ENCODE assay signal across 8 cellular contexts in the genomic region with DNA sequence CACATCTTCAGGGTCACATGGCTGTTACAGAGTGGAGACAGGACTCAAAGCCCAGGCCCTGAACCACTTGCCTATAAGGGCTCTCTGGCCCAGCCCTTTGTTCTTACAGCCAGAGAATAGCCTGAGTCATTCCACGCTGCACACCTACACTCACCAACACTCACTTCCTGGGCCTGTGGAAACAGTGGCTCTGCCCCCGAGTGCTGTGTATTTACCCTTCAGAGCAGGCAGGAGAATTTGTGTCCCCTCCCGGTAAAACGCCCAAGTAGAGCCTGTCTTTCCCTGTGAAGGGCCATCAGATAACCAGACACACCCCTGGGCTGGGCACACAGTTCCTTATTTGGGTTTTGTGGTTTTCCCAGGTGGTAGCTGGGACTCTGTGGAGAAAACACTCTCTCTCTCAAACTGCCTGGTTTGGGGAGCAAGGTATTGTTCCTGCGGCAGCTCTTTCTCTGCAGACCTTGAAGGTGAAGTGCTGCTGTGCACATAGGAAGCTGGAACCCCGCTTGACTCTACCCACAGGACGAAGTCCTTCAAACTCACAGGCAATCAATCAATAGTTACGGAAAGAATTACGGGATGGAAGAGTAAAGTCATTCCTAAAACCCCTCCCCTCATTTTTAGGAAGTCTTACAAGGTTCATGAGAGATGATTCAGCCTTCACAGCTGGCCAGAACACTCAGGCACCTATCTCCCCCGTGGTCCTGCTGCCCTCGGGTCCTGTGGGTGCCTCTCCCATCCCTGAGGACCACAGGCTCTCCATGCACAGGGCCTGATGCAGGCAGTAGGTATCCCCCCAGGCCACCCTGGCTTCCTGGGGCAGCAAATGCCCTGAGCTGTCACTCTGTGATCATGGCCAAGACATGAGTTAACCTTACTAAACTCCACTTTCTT. TPM values are rescaled to one million over a fixed set of nuclear protein-coding genes. Genes with fewer than 3 reads are reported as not detected.
DNase-seq lines count a peak whose midpoint lies in the region; ATAC-seq and TF ChIP-seq lines count a peak whose summit lies in the region.

No MANE protein-coding gene starts in this region.

- peak; percentile 23 for DNase-seq in activated gamma-delta T cell treated with anti-CD3 and anti-CD28 coated beads, Interleukin-2, amount 50 U/mL, for 16 hours (ENCODE audit: low read depth)
- no peak for DNase-seq in activated gamma-delta T cell treated with Interleukin-2 at 50 U/mL for 16 hours
- DNase-seq in activated T-cell treated with anti-CD3 and anti-CD28 coated beads, Interleukin-2, amount 50 U/mL, for 48 hours, result peak; percentile 78 to 82
- peak; percentile 63 for DNase-seq in lower lobe of right lung
- peak in 1 of 2 donors; percentile 81 for DNase-seq in upper lobe of left lung
- no peak for DNase-seq in pons (ENCODE audit: low spot score)
- no peak for DNase-seq in NCI-H128 (lab: John Stamatoyannopoulos, UW; ENCODE audit: unreplicated experiment)

- TF ChIP-seq CTCF in lower lobe of right lung (IDR thresholded peaks at IDR 0.05) (no peak), upper lobe of left lung (IDR thresholded peaks at IDR 0.05) (no peak)

- peak; percentile 73 to 91 for ATAC-seq in lower lobe of right lung
- ATAC-seq in upper lobe of left lung (ENCODE audit: low FRiP score in 2 of 2), result peak; percentile 32 to 79
- no peak for ATAC-seq in GM18517 (IDR thresholded peaks at IDR 0.05; ENCODE audit: unreplicated experiment)

- H3K27me3 ChIP-seq in lower lobe of right lung (ENCODE audit: low read depth) (peaks cover 9% of the 10 kb centered on the region), upper lobe of left lung (no peaks in the 10 kb centered on the region)

- peaks cover 23% of the 10 kb centered on the region for H3K4me1 ChIP-seq in lower lobe of right lung
- peaks cover 8 to 26% (median 11%) of the 10 kb centered on the region in 4 donors for H3K4me1 ChIP-seq in upper lobe of left lung

- 40 to 49% methylated on average over 8 to 11 of the region's 11 CpGs for WGBS in upper lobe of left lung, 2 donors

- no peak for TF ChIP-seq POLR2A in upper lobe of left lung (IDR thresholded peaks at IDR 0.05)

- no peak overlapping the region for H3K27ac ChIP-seq in lower lobe of right lung
- peak overlapping the region in 1 of 4 donors; percentile 33 for H3K27ac ChIP-seq in upper lobe of left lung

- H3K36me3 ChIP-seq in lower lobe of right lung (no peaks in the 10 kb centered on the region), upper lobe of left lung (no peaks in the 10 kb centered on the region)

- H3K4me3 ChIP-seq in lower lobe of right lung (no peak overlapping the region), upper lobe of left lung (no peak overlapping the region)

- intact Hi-C loops in lower lobe of right lung (cut with DNase I), result no loop called here

- H3K9me3 ChIP-seq in lower lobe of right lung, result no peaks in the 10 kb centered on the region
- H3K9me3 ChIP-seq in upper lobe of left lung, result no peaks in the 10 kb centered on the region

- TF ChIP-seq EP300 in upper lobe of left lung (IDR thresholded peaks at IDR 0.05), result no peak

RNA-seq across cellular contexts. Expression of a gene that starts 20.3 kb away (rescaled TPM):
- total RNA-seq in lower lobe of right lung, result 0.95 TPM
- 1 to 10 TPM in 2 of 6 donors, under 1 TPM in 3, not detected in 1; 0.22 to 1.5 (median 0.39) TPM for total RNA-seq in upper lobe of left lung

RNA-seq across cellular contexts. Expression of a gene that starts 59.7 kb away (rescaled TPM):
- total RNA-seq in lower lobe of right lung, result not detected
- not detected for total RNA-seq in upper lobe of left lung

Comparison
In these comparisons a context has a peak if more than half of its experiments do, and no peak if none do; other contexts are left out.
1. DNase-seq: peak in activated gamma-delta T cell treated with anti-CD3 and anti-CD28 coated beads, Interleukin-2, amount 50 U/mL, for 16 hours (single experiment), activated T-cell treated with anti-CD3 and anti-CD28 coated beads, Interleukin-2, amount 50 U/mL, for 48 hours (2 of 2) and lower lobe of right lung (single experiment); none in activated gamma-delta T cell treated with Interleukin-2 at 50 U/mL for 16 hours (single experiment), pons (single experiment) and NCI-H128 (single experiment).